ENCODE assay signal across 8 cellular contexts in the genomic region with DNA sequence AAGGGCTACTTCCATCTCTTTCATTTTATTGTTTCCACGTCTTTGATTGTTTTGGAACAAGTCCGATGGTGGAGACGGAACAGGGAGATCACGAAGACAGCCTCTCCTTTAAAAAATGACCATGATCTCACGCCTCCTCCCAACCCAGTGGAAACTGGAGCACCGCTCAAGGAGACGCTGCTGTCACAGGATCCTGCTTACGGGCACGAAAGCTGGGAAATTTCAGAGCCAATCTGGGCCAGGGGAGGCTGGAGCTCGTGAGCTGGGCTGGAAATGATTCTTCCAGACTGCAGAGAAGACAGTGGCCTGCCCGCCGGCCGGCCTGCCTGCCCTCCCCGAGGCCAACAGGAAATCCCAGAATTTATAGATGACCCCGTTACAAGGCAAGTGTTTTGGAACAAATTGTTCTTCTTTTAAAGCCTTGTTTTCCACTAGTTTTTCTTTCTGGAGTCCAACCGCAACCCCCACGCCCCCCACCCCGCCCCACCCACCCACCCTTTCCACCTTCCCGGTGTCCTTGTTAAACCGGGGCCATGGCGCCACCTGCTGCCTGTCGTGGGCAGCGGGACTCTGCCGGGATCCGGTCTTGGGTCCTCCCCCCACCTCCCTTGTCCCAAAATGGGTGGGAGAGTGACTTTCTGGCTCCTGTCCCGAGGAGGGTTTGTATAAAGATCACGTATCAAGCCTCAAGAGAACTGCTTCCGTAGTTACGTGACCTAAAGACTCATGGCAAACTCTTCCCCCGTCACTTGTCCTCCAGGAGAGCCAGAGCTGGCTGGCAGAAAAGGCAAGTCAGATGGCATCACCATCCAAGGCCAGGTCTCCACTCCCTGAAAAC. TPM values are rescaled to one million over a fixed set of nuclear protein-coding genes. Genes with fewer than 3 reads are reported as not detected.
A peak's percentile ranks its signal among the peaks of the same experiment; 100 is the strongest.
DNase-seq lines count a peak whose midpoint lies in the region; ATAC-seq and TF ChIP-seq lines count a peak whose summit lies in the region.

No MANE protein-coding gene starts in this region.

- peaks cover 6% of the 10 kb centered on the region for H3K27me3 Mint-ChIP-seq in CD4-positive, CD25-positive, alpha-beta regulatory T cell

- no peaks in the 10 kb centered on the region for H3K79me2 ChIP-seq in mammary epithelial cell (ENCODE audit: insufficient read depth, low read length)

- 27% methylated on average over 19 of the region's 30 CpGs for WGBS in mammary epithelial cell (ENCODE audit: low coverage, missing lambda C conversion rate)

- H3K4me1 ChIP-seq in CD4-positive, CD25-positive, alpha-beta regulatory T cell (ENCODE audit: control insufficient read depth, insufficient read depth, low read length, poor library complexity, severe bottlenecking): peaks cover 4% of the 10 kb centered on the region
- H3K4me1 ChIP-seq in HEK293 (ENCODE audit: control insufficient read depth, insufficient read depth, low read length): no peaks in the 10 kb centered on the region
- peaks cover 12% of the 10 kb centered on the region for H3K4me1 ChIP-seq in mammary epithelial cell (ENCODE audit: insufficient read depth, low read length)

- DNase-seq in CD4-positive, CD25-positive, alpha-beta regulatory T cell: peak; percentile 16 to 52 (median 22)
- peak; percentile 74 for DNase-seq in WERI-Rb-1
- DNase-seq in mammary epithelial cell: peak; percentile 27
- DNase-seq in iris pigment epithelial cell (ENCODE audit: low read depth): peak; percentile 72
- peak; percentile 45 for DNase-seq in smooth muscle cell of the brain vasculature (ENCODE audit: low read depth, low spot score)

- no TSS peak for BruUV-seq in mammary epithelial cell (replicated peaks; lab: Mats Ljungman, UMichigan)

- no peak overlapping the region for H3K4me3 ChIP-seq in CD4-positive, CD25-positive, alpha-beta regulatory T cell (ENCODE audit: low read depth, low read length)
- H3K4me3 ChIP-seq in HEK293 (ENCODE audit: low read depth, low read length) (no peak overlapping the region), WERI-Rb-1 (ENCODE audit: low read depth, low read length) (no peak overlapping the region), mammary epithelial cell (replicated peaks in 1 of 3; ENCODE audit: insufficient read depth in 1 of 3, low read depth in 2 of 3, low read length in 3 of 3) (no peak overlapping the region)

- peaks cover 5 to 14% (median 10%) of the 10 kb centered on the region in 4 donors for H3K4me1 Mint-ChIP-seq in CD4-positive, CD25-positive, alpha-beta regulatory T cell

- dilution Hi-C loops in mammary epithelial cell (cut with HindIII; ENCODE audit: low sequenced_read_pairs): loop anchor here (5.0 kb wide), 1 partner anchor 82 kb away; no protein-coding TSS in a partner anchor

- H3K4me2 ChIP-seq in mammary epithelial cell (ENCODE audit: insufficient read depth, low read depth, low read length): peak overlapping the region; percentile 39

- TF ChIP-seq CTCF in HEK293 (tag by site-specific recombination; IDR thresholded peaks at IDR 0.05): no peak
- peak; percentile 75 for TF ChIP-seq CTCF in WERI-Rb-1 (IDR thresholded peaks at IDR 0.05; ENCODE audit: low read depth, low read length)
- peak; percentile 53 to 71 for TF ChIP-seq CTCF in mammary epithelial cell (conservative IDR thresholded peaks at IDR 0.05 in 1 of 2, IDR thresholded peaks at IDR 0.05 in 1 of 2; ENCODE audit: extremely low read depth in 1 of 2, insufficient read depth in 1 of 2, low read depth in 1 of 2, low read length in 2 of 2)

- H3K9me3 ChIP-seq in CD4-positive, CD25-positive, alpha-beta regulatory T cell (ENCODE audit: control insufficient read depth in 2 of 2, low read length in 2 of 2): no peaks in the 10 kb centered on the region
- H3K9me3 ChIP-seq in HEK293 (ENCODE audit: control insufficient read depth, insufficient read depth, low read depth, low read length): no peaks in the 10 kb centered on the region
- no peaks in the 10 kb centered on the region for H3K9me3 ChIP-seq in WERI-Rb-1 (ENCODE audit: severe bottlenecking)
- no peaks in the 10 kb centered on the region for H3K9me3 ChIP-seq in mammary epithelial cell (replicated peaks; ENCODE audit: insufficient read depth, low read length)

- intact Hi-C loops in mammary epithelial cell (cut with micrococcal nuclease): loop anchor here (2.0 to 10.0 kb wide), 9 partner anchors 65 to 602 kb away; a partner anchor contains a TSS

- in situ Hi-C loops in mammary epithelial cell (cut with MboI; ENCODE audit: low sequenced_read_pairs in 2 of 2): loop anchor here in 1 of 2 donors (25.0 kb wide), 2 partner anchors 312 to 587 kb away; a partner anchor contains a TSS

- H3K36me3 Mint-ChIP-seq in CD4-positive, CD25-positive, alpha-beta regulatory T cell: no peaks in the 10 kb centered on the region

- CTCF ChIA-PET in HEK293 (lab: Yijun Ruan, JAX): interaction anchor here (0.5 to 1.6 kb wide), 25 partner anchors 9 to 630 kb away, joined by 3 to 10 read pairs (median 3); no protein-coding TSS in a partner anchor
- CTCF ChIA-PET in mammary epithelial cell (lab: Charles Lee; ENCODE audit: low non-redundant PET): interaction anchor here (0.6 kb wide), 1 partner anchor 165 kb away, joined by 3 read pairs; no protein-coding TSS in a partner anchor

- H3K27me3 ChIP-seq in CD4-positive, CD25-positive, alpha-beta regulatory T cell (ENCODE audit: control insufficient read depth, insufficient read depth, low read length): peaks cover 3% of the 10 kb centered on the region
- no peaks in the 10 kb centered on the region for H3K27me3 ChIP-seq in WERI-Rb-1 (ENCODE audit: insufficient read depth, low read depth, severe bottlenecking)
- H3K27me3 ChIP-seq in mammary epithelial cell (ENCODE audit: insufficient read depth, low read length): no peaks in the 10 kb centered on the region

- no peak overlapping the region for H3K27ac Mint-ChIP-seq in CD4-positive, CD25-positive, alpha-beta regulatory T cell

- H3K27ac ChIP-seq in CD4-positive, CD25-positive, alpha-beta regulatory T cell (ENCODE audit: insufficient read depth, low read length, poor library complexity, severe bottlenecking): no peak overlapping the region
- H3K27ac ChIP-seq in HEK293 (ENCODE audit: extremely low read depth, low read depth, low read length): no peak overlapping the region
- H3K27ac ChIP-seq in WERI-Rb-1: no peak overlapping the region
- no peak overlapping the region for H3K27ac ChIP-seq in mammary epithelial cell (ENCODE audit: insufficient read depth, low read depth, low read length)

- no peak for ATAC-seq in CD4-positive, CD25-positive, alpha-beta regulatory T cell (ENCODE audit: low read depth in 2 of 2)
- ATAC-seq in HG02610 (IDR thresholded peaks at IDR 0.05; ENCODE audit: unreplicated experiment) (no peak), GM19035 (IDR thresholded peaks at IDR 0.05; ENCODE audit: unreplicated experiment) (no peak)

- H4K20me1 ChIP-seq in mammary epithelial cell (ENCODE audit: insufficient read depth, low read length): no peaks in the 10 kb centered on the region

- peak overlapping the region; percentile 70 for H2AFZ ChIP-seq in mammary epithelial cell (ENCODE audit: low read depth, low read length)

- H3K9ac ChIP-seq in mammary epithelial cell (ENCODE audit: insufficient read depth, low read length): no peak overlapping the region

- POLR2A ChIA-PET in HEK293 (lab: Yijun Ruan, JAX): no interaction called here

- peaks cover 0 to 2% (median 0%) of the 10 kb centered on the region in 7 donors for H3K9me3 Mint-ChIP-seq in CD4-positive, CD25-positive, alpha-beta regulatory T cell

- H3K4me3 Mint-ChIP-seq in CD4-positive, CD25-positive, alpha-beta regulatory T cell: no peak overlapping the region

- H3K36me3 ChIP-seq in CD4-positive, CD25-positive, alpha-beta regulatory T cell (ENCODE audit: control insufficient read depth, insufficient read depth, low read length): no peaks in the 10 kb centered on the region
- H3K36me3 ChIP-seq in HEK293 (ENCODE audit: control insufficient read depth in 2 of 2, insufficient read depth in 1 of 2, low read length in 2 of 2) (no peaks in the 10 kb centered on the region), WERI-Rb-1 (no peaks in the 10 kb centered on the region), mammary epithelial cell (ENCODE audit: insufficient read depth, low read length) (no peaks in the 10 kb centered on the region)

TF ChIP-seq in HEK293, 187 proteins besides CTCF, POLR2A, EP300 and RAD21 (continues in another document):
- no peak for TF ChIP-seq ZNF426 (tag by site-specific recombination; IDR thresholded peaks at IDR 0.05)
- no peak for TF ChIP-seq SETDB1 (IDR thresholded peaks at IDR 0.05; ENCODE audit: insufficient read length, low read length)
- TF ChIP-seq ZNF335 (tag by site-specific recombination; conservative IDR thresholded peaks at IDR 0.05): peak; percentile 66
- TF ChIP-seq ZNF654 (tag by site-specific recombination; IDR thresholded peaks at IDR 0.05; ENCODE audit: low read depth): peak; percentile 56
- TF ChIP-seq HOXC10 (CRISPR knock-in tag; IDR thresholded peaks at IDR 0.05): no peak
- TF ChIP-seq ZNF221 (tag by site-specific recombination; IDR thresholded peaks at IDR 0.05; ENCODE audit: borderline replicate concordance): no peak
- peak; percentile 27; the same call in 1 of the 2 replicates for TF ChIP-seq ZFHX2 (tag by site-specific recombination; conservative IDR thresholded peaks at IDR 0.05)
- no peak for TF ChIP-seq ZNF266 (tag by site-specific recombination; IDR thresholded peaks at IDR 0.05; ENCODE audit: low read depth)
- TF ChIP-seq KLF8 (tag by site-specific recombination; IDR thresholded peaks at IDR 0.05): peak; percentile 21; the same call in 1 of the 2 replicates
- TF ChIP-seq, protein P1, sequence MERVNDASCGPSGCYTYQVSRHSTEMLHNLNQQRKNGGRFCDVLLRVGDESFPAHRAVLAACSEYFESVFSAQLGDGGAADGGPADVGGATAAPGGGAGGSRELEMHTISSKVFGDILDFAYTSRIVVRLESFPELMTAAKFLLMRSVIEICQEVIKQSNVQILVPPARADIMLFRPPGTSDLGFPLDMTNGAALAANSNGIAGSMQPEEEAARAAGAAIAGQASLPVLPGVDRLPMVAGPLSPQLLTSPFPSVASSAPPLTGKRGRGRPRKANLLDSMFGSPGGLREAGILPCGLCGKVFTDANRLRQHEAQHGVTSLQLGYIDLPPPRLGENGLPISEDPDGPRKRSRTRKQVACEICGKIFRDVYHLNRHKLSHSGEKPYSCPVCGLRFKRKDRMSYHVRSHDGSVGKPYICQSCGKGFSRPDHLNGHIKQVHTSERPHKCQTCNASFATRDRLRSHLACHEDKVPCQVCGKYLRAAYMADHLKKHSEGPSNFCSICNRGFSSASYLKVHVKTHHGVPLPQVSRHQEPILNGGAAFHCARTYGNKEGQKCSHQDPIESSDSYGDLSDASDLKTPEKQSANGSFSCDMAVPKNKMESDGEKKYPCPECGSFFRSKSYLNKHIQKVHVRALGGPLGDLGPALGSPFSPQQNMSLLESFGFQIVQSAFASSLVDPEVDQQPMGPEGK (tag by site-specific recombination; IDR thresholded peaks at IDR 0.05): peak; percentile 38; the same call in 1 of the 2 replicates
- TF ChIP-seq ZSCAN16 (tag by site-specific recombination; IDR thresholded peaks at IDR 0.05): no peak

RNA-seq across cellular contexts. Expression of a gene that starts 40.3 kb away (rescaled TPM):
- 2.2 TPM for total RNA-seq in CD4-positive, CD25-positive, alpha-beta regulatory T cell
- 10 to 100 TPM in 2 of 4 donors, 1 to 10 TPM in 2; 6.7 to 14.2 (median 10.2) TPM for polyA plus RNA-seq in CD4-positive, CD25-positive, alpha-beta regulatory T cell
- total RNA-seq in mammary epithelial cell: 1 to 10 TPM; 1.5 to 2.9 TPM
- polyA plus RNA-seq in mammary epithelial cell: 1.2 TPM
- 5.3 TPM for polyA minus RNA-seq in mammary epithelial cell

Comparison
In these comparisons a context has a peak if more than half of its experiments do, and no peak if none do; other contexts are left out.
1. DNase-seq: peak in every context shown above with its lines; median percentile 74 in WERI-Rb-1; 72 in iris pigment epithelial cell; 45 in smooth muscle cell of the brain vasculature; 27 in mammary epithelial cell; 22 in CD4-positive, CD25-positive, alpha-beta regulatory T cell.